22 cellular contexts compared by ENCODE assay signal in the genomic region with DNA sequence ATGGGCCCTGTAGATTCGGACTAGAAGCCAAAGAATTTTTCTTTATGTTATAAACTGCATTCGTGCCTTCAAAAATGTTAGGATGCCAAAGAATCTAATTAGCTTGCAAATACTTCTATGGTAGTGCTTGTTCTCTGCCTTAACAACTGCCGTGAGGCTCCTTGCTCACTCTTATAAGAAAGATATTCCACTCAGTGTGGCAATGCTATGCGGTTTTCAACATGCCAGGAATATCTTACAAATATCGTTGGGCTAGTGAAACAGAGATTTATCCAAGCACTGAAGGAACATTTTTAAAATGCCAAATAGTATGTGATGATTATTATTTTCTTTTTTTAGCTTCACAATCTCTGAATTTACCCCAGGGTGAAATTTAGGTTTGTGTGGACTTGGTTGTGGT.
A peak's percentile ranks its signal among the peaks of the same experiment; 100 is the strongest.
DNase-seq lines count a peak whose midpoint lies in the region; ATAC-seq, FAIRE-seq and TF ChIP-seq lines count a peak whose summit lies in the region.
"Had no signal": no experiment of that assay in that cellular context is flagged by ENCODE, and none has a peak within 500 bp of the region (broad histone marks: within the 10 kb centered on the region; RNA-seq: fewer than 3 reads in every experiment).

No MANE protein-coding gene starts in this region.

- no peaks in the 10 kb centered on the region for H3K36me3 Mint-ChIP-seq in activated CD8-positive, alpha-beta memory T cell treated with anti-CD3 and anti-CD28 coated beads, Interleukin-2, amount 10 ng/mL, durations not matched to agents 7 days and 5 days

- H3K9me3 Mint-ChIP-seq in activated CD8-positive, alpha-beta memory T cell treated with anti-CD3 and anti-CD28 coated beads, Interleukin-2, amount 10 ng/mL, durations not matched to agents 7 days and 5 days (ENCODE audit: low read depth): peaks cover 9% of the 10 kb centered on the region
- H3K9me3 Mint-ChIP-seq: activated CD4-positive, alpha-beta T cell treated with anti-CD3 and anti-CD28 coated beads, Interleukin-2, amount 10 ng/mL, durations not matched to agents 7 days and 5 days; nephron progenitor cell had no signal

- H3K9me3 ChIP-seq in upper lobe of right lung: no peaks in the 10 kb centered on the region
- H3K9me3 ChIP-seq: gastroesophageal sphincter, pancreas, thoracic aorta had no signal

- H3K27me3 ChIP-seq in upper lobe of right lung: no peaks in the 10 kb centered on the region
- H3K27me3 ChIP-seq: gastroesophageal sphincter, pancreas had no signal

- no peak overlapping the region for H3K27ac Mint-ChIP-seq in activated CD8-positive, alpha-beta memory T cell treated with anti-CD3 and anti-CD28 coated beads, Interleukin-2, amount 10 ng/mL, durations not matched to agents 7 days and 5 days
- H3K27ac Mint-ChIP-seq: activated CD4-positive, alpha-beta T cell treated with anti-CD3 and anti-CD28 coated beads, Interleukin-2, amount 10 ng/mL, durations not matched to agents 7 days and 5 days; activated naive CD4-positive, alpha-beta T cell treated with anti-CD3 and anti-CD28 coated beads, Interleukin-2, amount 50 U/mL, for 72 hours; activated T-helper 1 cell treated with anti-CD3 and anti-CD28 coated beads, Interleukin-12 subunit alpha, Interleukin-12 subunit beta, Interleukin-2, Interleukin-4 antibody, amounts not matched to agents 30 ng/mL and 10 ng/mL and 1 ng/mL, durations not matched to agents 14 hours and 24 hours and 36 hours; nephron progenitor cell had no signal

- no peaks in the 10 kb centered on the region for H3K27me3 Mint-ChIP-seq in activated CD8-positive, alpha-beta memory T cell treated with anti-CD3 and anti-CD28 coated beads, Interleukin-2, amount 10 ng/mL, durations not matched to agents 7 days and 5 days
- H3K27me3 Mint-ChIP-seq: activated CD4-positive, alpha-beta T cell treated with anti-CD3 and anti-CD28 coated beads, Interleukin-2, amount 10 ng/mL, durations not matched to agents 7 days and 5 days had no signal

- H3K4me3 Mint-ChIP-seq in activated CD8-positive, alpha-beta memory T cell treated with anti-CD3 and anti-CD28 coated beads, Interleukin-2, amount 10 ng/mL, durations not matched to agents 7 days and 5 days: no peak overlapping the region
- H3K4me3 Mint-ChIP-seq: activated CD4-positive, alpha-beta T cell treated with anti-CD3 and anti-CD28 coated beads, Interleukin-2, amount 10 ng/mL, durations not matched to agents 7 days and 5 days; activated T-helper 1 cell treated with anti-CD3 and anti-CD28 coated beads, Interleukin-12 subunit alpha, Interleukin-12 subunit beta, Interleukin-2, Interleukin-4 antibody, amounts not matched to agents 30 ng/mL and 10 ng/mL and 1 ng/mL, durations not matched to agents 14 hours and 24 hours and 36 hours; nephron progenitor cell had no signal

- H3K4me1 ChIP-seq in upper lobe of right lung: no peaks in the 10 kb centered on the region
- H3K4me1 ChIP-seq: gastroesophageal sphincter, pancreas had no signal

- peak; percentile 11 for FAIRE-seq in D721Med (lab: Jason Lieb, UNC)
- FAIRE-seq: HepG2, pancreas had no signal

- no peak for TF ChIP-seq CTCF in D721Med (IDR thresholded peaks at IDR 0.05; ENCODE audit: insufficient read depth, missing control alignments)
- TF ChIP-seq CTCF in fibroblast of pulmonary artery (IDR thresholded peaks at IDR 0.05; ENCODE audit: low read length, missing control alignments): no peak
- TF ChIP-seq CTCF in upper lobe of right lung (IDR thresholded peaks at IDR 0.05): no peak

- ATAC-seq in upper lobe of right lung: peak; percentile 59
- ATAC-seq in activated CD8-positive, alpha-beta memory T cell treated with anti-CD3 and anti-CD28 coated beads, Interleukin-2, amount 10 ng/mL, durations not matched to agents 7 days and 5 days: no peak
- ATAC-seq: activated naive CD4-positive, alpha-beta T cell treated with anti-CD3 and anti-CD28 coated beads, Interleukin-2, amount 50 U/mL, for 72 hours; gastroesophageal sphincter; HepG2 had no signal

- CTCF ChIA-PET in activated CD8-positive, alpha-beta memory T cell treated with anti-CD3 and anti-CD28 coated beads, Interleukin-2, amount 10 ng/mL, durations not matched to agents 7 days and 5 days (lab: Charles Lee): no interaction called here

- H3K4me3 ChIP-seq in fibroblast of pulmonary artery (replicated peaks; ENCODE audit: low read depth, low read length) (no peak overlapping the region), upper lobe of right lung (no peak overlapping the region)
- H3K4me3 ChIP-seq: gastroesophageal sphincter, pancreas, thoracic aorta had no signal

- H3K4me1 Mint-ChIP-seq in activated CD8-positive, alpha-beta memory T cell treated with anti-CD3 and anti-CD28 coated beads, Interleukin-2, amount 10 ng/mL, durations not matched to agents 7 days and 5 days: no peaks in the 10 kb centered on the region
- H3K4me1 Mint-ChIP-seq: activated CD4-positive, alpha-beta T cell treated with anti-CD3 and anti-CD28 coated beads, Interleukin-2, amount 10 ng/mL, durations not matched to agents 7 days and 5 days; nephron progenitor cell had no signal

- intact Hi-C loops in upper lobe of right lung (cut with DNase I): no loop called here

- DNase-seq in D721Med (ENCODE audit: insufficient read length, low spot score): no peak
- peak; percentile 79 for DNase-seq in RPMI7951 (ENCODE audit: low read depth)
- peak; percentile 15 for DNase-seq in fibroblast of pulmonary artery (ENCODE audit: low read depth)
- DNase-seq in upper lobe of right lung: no peak
- DNase-seq in activated CD8-positive, alpha-beta memory T cell treated with anti-CD3 and anti-CD28 coated beads, Interleukin-2, amount 10 ng/mL, durations not matched to agents 7 days and 5 days: no peak
- DNase-seq in NCI-H748 treated with DMSO at 0.1 percent for 48 hours (lab: John Stamatoyannopoulos, UW): no peak
- no peak for DNase-seq in DMS 273 treated with DMSO at 0.1 percent for 48 hours (lab: John Stamatoyannopoulos, UW)
- DNase-seq: activated CD4-positive, alpha-beta T cell treated with anti-CD3 and anti-CD28 coated beads, Interleukin-2, amount 10 ng/mL, durations not matched to agents 7 days and 5 days; islet precursor cell; NCI-H1092 treated with DMSO at 0.1 percent for 48 hours; NCI-H2029; NCI-H2227 treated with DMSO at 0.1 percent for 48 hours; nephron progenitor cell; pancreas; stimulated activated CD4-positive, alpha-beta T cell treated with anti-CD3 and anti-CD28 coated beads, Interleukin-4, amount 100 ng/mL, for 4 hours; stimulated activated naive CD4-positive, alpha-beta T cell; T-helper 9 cell had no signal

- H3K27ac ChIP-seq in upper lobe of right lung: no peak overlapping the region
- H3K27ac ChIP-seq: gastroesophageal sphincter, pancreas, thoracic aorta had no signal

- H3K36me3 ChIP-seq in upper lobe of right lung: no peaks in the 10 kb centered on the region
- H3K36me3 ChIP-seq: gastroesophageal sphincter, pancreas, thoracic aorta had no signal

Comparison
In these comparisons a context has a peak if more than half of its experiments do, and no peak if none do; other contexts are left out.
1. DNase-seq: peak in RPMI7951 (single experiment) and fibroblast of pulmonary artery (single experiment); none in D721Med (single experiment), upper lobe of right lung (single experiment), activated CD8-positive, alpha-beta memory T cell treated with anti-CD3 and anti-CD28 coated beads, Interleukin-2, amount 10 ng/mL, durations not matched to agents 7 days and 5 days (single experiment), NCI-H748 treated with DMSO at 0.1 percent for 48 hours (single experiment) and DMS 273 treated with DMSO at 0.1 percent for 48 hours (single experiment).